ENCODE assay signal across 20 cellular contexts in genomic region chr21:22342855-22343254, GRCh38.
DNase-seq lines count a peak whose midpoint lies in the region; ATAC-seq and TF ChIP-seq lines count a peak whose summit lies in the region.
"Had no signal": no experiment of that assay in that cellular context is flagged by ENCODE, and none has a peak within 500 bp of the region (broad histone marks: within the 10 kb centered on the region; RNA-seq: fewer than 3 reads in every experiment).

No MANE protein-coding gene starts in this region.

- H3K9ac ChIP-seq in BLaER1 (no peak overlapping the region), OCI-LY1 (ENCODE audit: low read length) (no peak overlapping the region)

- H3K27me3 ChIP-seq in BLaER1 (no peaks in the 10 kb centered on the region), OCI-LY1 (ENCODE audit: insufficient read depth, low read length) (no peaks in the 10 kb centered on the region)
- H3K27me3 ChIP-seq: breast epithelium, upper lobe of left lung had no signal

- intact Hi-C loops in activated T-helper 2 cell treated with anti-CD3 and anti-CD28 coated beads, Interferon-gamma antibody, Interleukin-2, Interleukin-4, amounts not matched to agents 10 μg/mL and 5 μg/mL and 100 μg/mL, durations not matched to agents 14 hours and 24 hours and 36 hours (cut with micrococcal nuclease), result no loop called here

- H3K9me2 ChIP-seq in OCI-LY1 (ENCODE audit: low read depth, low read length), result no peaks in the 10 kb centered on the region

- H4K20me1 ChIP-seq in BLaER1 (no peaks in the 10 kb centered on the region), OCI-LY1 (ENCODE audit: insufficient read depth, low read length) (no peaks in the 10 kb centered on the region)

- H3K27ac ChIP-seq in BLaER1 (no peak overlapping the region), OCI-LY1 (ENCODE audit: low read depth, low read length, poor library complexity, severe bottlenecking) (peak overlapping the region; percentile 30)
- H3K27ac ChIP-seq: breast epithelium, upper lobe of left lung had no signal

- no peaks in the 10 kb centered on the region for H3K79me2 ChIP-seq in OCI-LY1 (ENCODE audit: insufficient read depth, low read length)

- H3K9me3 Mint-ChIP-seq in activated T-helper 2 cell treated with anti-CD3 and anti-CD28 coated beads, Interferon-gamma antibody, Interleukin-2, Interleukin-4, amounts not matched to agents 10 μg/mL and 5 μg/mL and 100 μg/mL, durations not matched to agents 14 hours and 24 hours and 36 hours, result peaks cover 17% of the 10 kb centered on the region

- no peaks in the 10 kb centered on the region for H3F3A ChIP-seq in OCI-LY1 (ENCODE audit: insufficient read depth, low read length)

- no peak overlapping the region for H2AFZ ChIP-seq in OCI-LY1 (ENCODE audit: low read length)

- peak; percentile 33 for ATAC-seq in left lobe of liver
- ATAC-seq: activated CD8-positive, alpha-beta memory T cell treated with anti-CD3 and anti-CD28 coated beads, Interleukin-2, amount 10 ng/mL, durations not matched to agents 7 days and 5 days; natural killer cell treated with Interleukin-12 subunit alpha and Interleukin-12 subunit beta and Interleukin-15 and Interleukin-18, amount 100 ng/mL, for 72 hours; stimulated activated naive CD8-positive, alpha-beta T cell treated with anti-CD3 and anti-CD28 coated beads, Interleukin-15, amount 100 ng/mL, for 72 hours had no signal

- H3K27me3 Mint-ChIP-seq in activated T-helper 2 cell treated with anti-CD3 and anti-CD28 coated beads, Interferon-gamma antibody, Interleukin-2, Interleukin-4, amounts not matched to agents 10 μg/mL and 5 μg/mL and 100 μg/mL, durations not matched to agents 14 hours and 24 hours and 36 hours (ENCODE audit: low read depth), result no peaks in the 10 kb centered on the region
- H3K27me3 Mint-ChIP-seq: activated CD8-positive, alpha-beta memory T cell treated with anti-CD3 and anti-CD28 coated beads, Interleukin-2, amount 10 ng/mL, durations not matched to agents 7 days and 5 days; activated naive CD8-positive, alpha-beta T cell treated with anti-CD3 and anti-CD28 coated beads, Interleukin-2, amount 10 ng/mL, durations not matched to agents 7 days and 5 days; natural killer cell treated with Interleukin-12 subunit alpha and Interleukin-12 subunit beta and Interleukin-15 and Interleukin-18, amount 100 ng/mL, for 72 hours; stimulated activated naive CD8-positive, alpha-beta T cell treated with anti-CD3 and anti-CD28 coated beads, Interleukin-15, amount 100 ng/mL, for 72 hours had no signal

- no peaks in the 10 kb centered on the region for H3K9me3 ChIP-seq in BLaER1
- H3K9me3 ChIP-seq in OCI-LY1 (ENCODE audit: low read length), result peaks cover 8% of the 10 kb centered on the region; the same call in 1 of the 2 replicates

- H3K4me3 ChIP-seq in BLaER1, result no peak overlapping the region
- H3K4me3 ChIP-seq in OCI-LY1 (ENCODE audit: low read depth, low read length, poor library complexity, severe bottlenecking), result no peak overlapping the region
- H3K4me3 ChIP-seq: breast epithelium, upper lobe of left lung had no signal

- no peaks in the 10 kb centered on the region for H3K4me1 Mint-ChIP-seq in activated T-helper 2 cell treated with anti-CD3 and anti-CD28 coated beads, Interferon-gamma antibody, Interleukin-2, Interleukin-4, amounts not matched to agents 10 μg/mL and 5 μg/mL and 100 μg/mL, durations not matched to agents 14 hours and 24 hours and 36 hours (ENCODE audit: low read depth)
- H3K4me1 Mint-ChIP-seq: activated CD8-positive, alpha-beta memory T cell treated with anti-CD3 and anti-CD28 coated beads, Interleukin-2, amount 10 ng/mL, durations not matched to agents 7 days and 5 days; activated naive CD8-positive, alpha-beta T cell treated with anti-CD3 and anti-CD28 coated beads, Interleukin-2, amount 10 ng/mL, durations not matched to agents 7 days and 5 days had no signal

- H3K36me3 Mint-ChIP-seq in activated T-helper 2 cell treated with anti-CD3 and anti-CD28 coated beads, Interferon-gamma antibody, Interleukin-2, Interleukin-4, amounts not matched to agents 10 μg/mL and 5 μg/mL and 100 μg/mL, durations not matched to agents 14 hours and 24 hours and 36 hours (ENCODE audit: low read depth), result no peaks in the 10 kb centered on the region
- H3K36me3 Mint-ChIP-seq: activated CD8-positive, alpha-beta memory T cell treated with anti-CD3 and anti-CD28 coated beads, Interleukin-2, amount 10 ng/mL, durations not matched to agents 7 days and 5 days; activated naive CD8-positive, alpha-beta T cell treated with anti-CD3 and anti-CD28 coated beads, Interleukin-2, amount 10 ng/mL, durations not matched to agents 7 days and 5 days had no signal

- H3K4me1 ChIP-seq in BLaER1 (peaks cover 11% of the 10 kb centered on the region), OCI-LY1 (ENCODE audit: insufficient read depth, low read length, severe bottlenecking) (peaks cover 13% of the 10 kb centered on the region)
- H3K4me1 ChIP-seq: breast epithelium, upper lobe of left lung had no signal

- H3K36me3 ChIP-seq in BLaER1 (no peaks in the 10 kb centered on the region), OCI-LY1 (ENCODE audit: insufficient read depth, low read length) (no peaks in the 10 kb centered on the region)
- H3K36me3 ChIP-seq: breast epithelium, upper lobe of left lung had no signal

- H3K4me2 ChIP-seq in BLaER1 (peak overlapping the region; percentile 4; the same call in 1 of the 2 replicates), OCI-LY1 (ENCODE audit: low read length) (peak overlapping the region; percentile 21; the same call in 1 of the 2 replicates)

- no peak overlapping the region for H3K4me3 Mint-ChIP-seq in activated T-helper 2 cell treated with anti-CD3 and anti-CD28 coated beads, Interferon-gamma antibody, Interleukin-2, Interleukin-4, amounts not matched to agents 10 μg/mL and 5 μg/mL and 100 μg/mL, durations not matched to agents 14 hours and 24 hours and 36 hours (ENCODE audit: low read depth)
- H3K4me3 Mint-ChIP-seq: activated CD8-positive, alpha-beta memory T cell treated with anti-CD3 and anti-CD28 coated beads, Interleukin-2, amount 10 ng/mL, durations not matched to agents 7 days and 5 days; activated naive CD8-positive, alpha-beta T cell treated with anti-CD3 and anti-CD28 coated beads, Interleukin-2, amount 10 ng/mL, durations not matched to agents 7 days and 5 days; HFFc6; natural killer cell treated with Interleukin-12 subunit alpha and Interleukin-12 subunit beta and Interleukin-15 and Interleukin-18, amount 100 ng/mL, for 72 hours; stimulated activated naive CD8-positive, alpha-beta T cell treated with anti-CD3 and anti-CD28 coated beads, Interleukin-15, amount 100 ng/mL, for 72 hours had no signal

- H3K27ac Mint-ChIP-seq in activated T-helper 2 cell treated with anti-CD3 and anti-CD28 coated beads, Interferon-gamma antibody, Interleukin-2, Interleukin-4, amounts not matched to agents 10 μg/mL and 5 μg/mL and 100 μg/mL, durations not matched to agents 14 hours and 24 hours and 36 hours, result no peak overlapping the region
- H3K27ac Mint-ChIP-seq: activated CD8-positive, alpha-beta memory T cell treated with anti-CD3 and anti-CD28 coated beads, Interleukin-2, amount 10 ng/mL, durations not matched to agents 7 days and 5 days; activated naive CD8-positive, alpha-beta T cell treated with anti-CD3 and anti-CD28 coated beads, Interleukin-2, amount 10 ng/mL, durations not matched to agents 7 days and 5 days; HFFc6; natural killer cell treated with Interleukin-12 subunit alpha and Interleukin-12 subunit beta and Interleukin-15 and Interleukin-18, amount 100 ng/mL, for 72 hours; stimulated activated naive CD8-positive, alpha-beta T cell treated with anti-CD3 and anti-CD28 coated beads, Interleukin-15, amount 100 ng/mL, for 72 hours had no signal

- peak; percentile 73 for DNase-seq in NCI-H1048 (lab: John Stamatoyannopoulos, UW)
- DNase-seq in left lobe of liver (ENCODE audit: low spot score), result no peak
- DNase-seq in stimulated activated CD4-positive, alpha-beta T cell treated with anti-CD3 and anti-CD28 coated beads, Interleukin-4, amount 100 ng/mL, for 1 hour, result no peak
- no peak for DNase-seq in activated T-helper 2 cell treated with anti-CD3 and anti-CD28 coated beads, Interferon-gamma antibody, Interleukin-2, Interleukin-4, amounts not matched to agents 10 μg/mL and 5 μg/mL and 100 μg/mL, durations not matched to agents 14 hours and 24 hours and 36 hours (ENCODE audit: low spot score)
- no peak for DNase-seq in activated CD4-positive, CD25-positive, alpha-beta regulatory T cell treated with anti-CD3 and anti-CD28 coated beads, Interleukin-2, amount 50 U/mL, for 72 hours
- no peak for DNase-seq in mucosa of gallbladder (ENCODE audit: low spot score)
- DNase-seq: activated CD4-positive, alpha-beta T cell treated with anti-CD3 and anti-CD28 coated beads for 4 hours; activated CD8-positive, alpha-beta memory T cell treated with anti-CD3 and anti-CD28 coated beads, Interleukin-2, amount 10 ng/mL, durations not matched to agents 7 days and 5 days; activated naive CD8-positive, alpha-beta T cell treated with anti-CD3 and anti-CD28 coated beads, Interleukin-2, amount 10 ng/mL, durations not matched to agents 7 days and 5 days; HFFc6; KG1; mesendoderm; NCI-H1436; posterior cingulate gyrus; stimulated activated naive CD8-positive, alpha-beta T cell treated with anti-CD3 and anti-CD28 coated beads, Interleukin-15, amount 100 ng/mL, for 72 hours; upper lobe of left lung had no signal

- no peak for TF ChIP-seq CTCF in OCI-LY1 (IDR thresholded peaks at IDR 0.05; ENCODE audit: low read length)
